ENCODE assay signal across 8 cellular contexts in the genomic region with DNA sequence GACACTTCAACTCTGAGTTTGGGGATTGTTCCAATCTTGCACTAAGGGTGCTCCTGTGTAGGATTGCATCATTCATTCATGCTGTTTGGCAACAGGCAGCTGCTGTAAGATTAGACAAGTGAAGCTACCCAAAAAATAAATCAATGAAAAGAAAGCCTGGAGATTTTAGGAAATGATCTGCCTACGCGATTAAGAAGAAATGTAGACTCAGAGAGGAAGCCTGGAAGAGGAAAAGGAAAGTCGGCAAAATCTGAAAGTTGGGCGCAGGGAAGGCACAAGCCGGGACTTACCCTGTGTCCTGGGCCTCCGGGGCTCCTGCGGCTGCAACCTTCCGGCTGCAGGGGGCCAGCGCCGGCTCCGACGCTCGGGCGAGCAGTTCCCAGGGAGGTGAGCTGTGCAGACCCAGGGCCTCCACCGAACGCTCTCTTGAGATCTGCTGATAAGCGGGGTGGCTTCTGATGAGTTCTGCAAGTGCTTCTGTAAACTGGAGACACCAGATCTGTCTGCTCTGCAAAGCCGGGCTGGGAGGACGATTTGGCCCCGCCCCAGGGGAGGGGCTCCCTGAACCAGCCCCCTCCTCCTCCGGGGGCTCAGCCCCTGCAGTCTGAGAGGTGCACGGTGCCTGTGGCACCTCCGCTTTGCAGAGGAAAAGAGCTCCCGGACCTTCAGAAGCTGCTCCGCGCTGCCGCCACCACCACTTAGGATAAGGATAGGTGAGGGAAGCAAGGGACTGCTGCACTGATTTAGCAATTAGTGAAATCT. TPM values are rescaled to one million over a fixed set of nuclear protein-coding genes. Genes with fewer than 3 reads are reported as not detected.
A peak's percentile ranks its signal among the peaks of the same experiment; 100 is the strongest.
DNase-seq lines count a peak whose midpoint lies in the region; ATAC-seq and TF ChIP-seq lines count a peak whose summit lies in the region.

No MANE protein-coding gene starts in this region.

- peaks cover 7% of the 10 kb centered on the region for H3K4me1 Mint-ChIP-seq in WTC11

- ATAC-seq in GM18867 (IDR thresholded peaks at IDR 0.05; ENCODE audit: unreplicated experiment) (peak; percentile 97), HG03066 (IDR thresholded peaks at IDR 0.05; ENCODE audit: low read depth, unreplicated experiment) (peak; percentile 92), WTC11 (peak; percentile 98)

- peak; percentile 56 for DNase-seq in AG08395 (ENCODE audit: low spot score)
- DNase-seq in NCI-H2171 treated with DMSO at 0.1 percent for 48 hours (lab: John Stamatoyannopoulos, UW) = peak; percentile 91
- DNase-seq in WTC11 (ENCODE audit: low spot score) = peak; percentile 92
- peak; percentile 62 for DNase-seq in central memory CD4-positive, alpha-beta T cell
- DNase-seq in kidney glomerular epithelial cell (lab: John Stamatoyannopoulos, UW) = peak; percentile 78
- DNase-seq in stimulated activated CD4-positive, alpha-beta T cell treated with anti-CD3 and anti-CD28 coated beads, Interleukin-1b, Interleukin-23, amount 100 ng/mL, for 4 hours (ENCODE audit: low read depth in 2 of 2) = peak; percentile 47 to 64

- H3K27me3 Mint-ChIP-seq in WTC11 (ENCODE audit: low read depth) = no peaks in the 10 kb centered on the region

- CTCF ChIA-PET in WTC11 (lab: Charles Lee) = interaction anchor here (0.6 to 2.4 kb wide), 14 partner anchors 9 to 393 kb away, joined by 3 to 11 read pairs (median 4); a partner anchor contains a TSS

- no peak for TF ChIP-seq CTCF in WTC11 (IDR thresholded peaks at IDR 0.05)

- peaks cover 26% of the 10 kb centered on the region for H3K36me3 Mint-ChIP-seq in WTC11

- POLR2A ChIA-PET in WTC11 (lab: Charles Lee) = interaction anchor here (0.5 to 3.3 kb wide), 12 partner anchors 10 to 252 kb away, joined by 3 to 49 read pairs (median 4); a partner anchor contains a TSS

- H3K9me3 Mint-ChIP-seq in WTC11 = no peaks in the 10 kb centered on the region

- peak overlapping the region; percentile 99 for H3K27ac Mint-ChIP-seq in WTC11

- peak overlapping the region; percentile 92 for H3K4me3 Mint-ChIP-seq in WTC11

TF ChIP-seq in WTC11, 78 proteins besides CTCF, POLR2A, EP300 and RAD21:
- TF ChIP-seq, protein P1, sequence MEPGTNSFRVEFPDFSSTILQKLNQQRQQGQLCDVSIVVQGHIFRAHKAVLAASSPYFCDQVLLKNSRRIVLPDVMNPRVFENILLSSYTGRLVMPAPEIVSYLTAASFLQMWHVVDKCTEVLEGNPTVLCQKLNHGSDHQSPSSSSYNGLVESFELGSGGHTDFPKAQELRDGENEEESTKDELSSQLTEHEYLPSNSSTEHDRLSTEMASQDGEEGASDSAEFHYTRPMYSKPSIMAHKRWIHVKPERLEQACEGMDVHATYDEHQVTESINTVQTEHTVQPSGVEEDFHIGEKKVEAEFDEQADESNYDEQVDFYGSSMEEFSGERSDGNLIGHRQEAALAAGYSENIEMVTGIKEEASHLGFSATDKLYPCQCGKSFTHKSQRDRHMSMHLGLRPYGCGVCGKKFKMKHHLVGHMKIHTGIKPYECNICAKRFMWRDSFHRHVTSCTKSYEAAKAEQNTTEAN (CRISPR knock-in tag; IDR thresholded peaks at IDR 0.05) = no peak
- TF ChIP-seq NR2C2 (CRISPR knock-in tag; IDR thresholded peaks at IDR 0.05) = no peak
- TF ChIP-seq, protein P2, sequence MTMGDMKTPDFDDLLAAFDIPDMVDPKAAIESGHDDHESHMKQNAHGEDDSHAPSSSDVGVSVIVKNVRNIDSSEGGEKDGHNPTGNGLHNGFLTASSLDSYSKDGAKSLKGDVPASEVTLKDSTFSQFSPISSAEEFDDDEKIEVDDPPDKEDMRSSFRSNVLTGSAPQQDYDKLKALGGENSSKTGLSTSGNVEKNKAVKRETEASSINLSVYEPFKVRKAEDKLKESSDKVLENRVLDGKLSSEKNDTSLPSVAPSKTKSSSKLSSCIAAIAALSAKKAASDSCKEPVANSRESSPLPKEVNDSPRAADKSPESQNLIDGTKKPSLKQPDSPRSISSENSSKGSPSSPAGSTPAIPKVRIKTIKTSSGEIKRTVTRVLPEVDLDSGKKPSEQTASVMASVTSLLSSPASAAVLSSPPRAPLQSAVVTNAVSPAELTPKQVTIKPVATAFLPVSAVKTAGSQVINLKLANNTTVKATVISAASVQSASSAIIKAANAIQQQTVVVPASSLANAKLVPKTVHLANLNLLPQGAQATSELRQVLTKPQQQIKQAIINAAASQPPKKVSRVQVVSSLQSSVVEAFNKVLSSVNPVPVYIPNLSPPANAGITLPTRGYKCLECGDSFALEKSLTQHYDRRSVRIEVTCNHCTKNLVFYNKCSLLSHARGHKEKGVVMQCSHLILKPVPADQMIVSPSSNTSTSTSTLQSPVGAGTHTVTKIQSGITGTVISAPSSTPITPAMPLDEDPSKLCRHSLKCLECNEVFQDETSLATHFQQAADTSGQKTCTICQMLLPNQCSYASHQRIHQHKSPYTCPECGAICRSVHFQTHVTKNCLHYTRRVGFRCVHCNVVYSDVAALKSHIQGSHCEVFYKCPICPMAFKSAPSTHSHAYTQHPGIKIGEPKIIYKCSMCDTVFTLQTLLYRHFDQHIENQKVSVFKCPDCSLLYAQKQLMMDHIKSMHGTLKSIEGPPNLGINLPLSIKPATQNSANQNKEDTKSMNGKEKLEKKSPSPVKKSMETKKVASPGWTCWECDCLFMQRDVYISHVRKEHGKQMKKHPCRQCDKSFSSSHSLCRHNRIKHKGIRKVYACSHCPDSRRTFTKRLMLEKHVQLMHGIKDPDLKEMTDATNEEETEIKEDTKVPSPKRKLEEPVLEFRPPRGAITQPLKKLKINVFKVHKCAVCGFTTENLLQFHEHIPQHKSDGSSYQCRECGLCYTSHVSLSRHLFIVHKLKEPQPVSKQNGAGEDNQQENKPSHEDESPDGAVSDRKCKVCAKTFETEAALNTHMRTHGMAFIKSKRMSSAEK (CRISPR knock-in tag; IDR thresholded peaks at IDR 0.05; ENCODE audit: borderline replicate concordance) = no peak
- no peak for TF ChIP-seq ETV6 (CRISPR knock-in tag; IDR thresholded peaks at IDR 0.05)
- TF ChIP-seq, protein P3, sequence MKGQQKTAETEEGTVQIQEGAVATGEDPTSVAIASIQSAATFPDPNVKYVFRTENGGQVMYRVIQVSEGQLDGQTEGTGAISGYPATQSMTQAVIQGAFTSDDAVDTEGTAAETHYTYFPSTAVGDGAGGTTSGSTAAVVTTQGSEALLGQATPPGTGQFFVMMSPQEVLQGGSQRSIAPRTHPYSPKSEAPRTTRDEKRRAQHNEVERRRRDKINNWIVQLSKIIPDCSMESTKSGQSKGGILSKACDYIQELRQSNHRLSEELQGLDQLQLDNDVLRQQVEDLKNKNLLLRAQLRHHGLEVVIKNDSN (CRISPR knock-in tag; IDR thresholded peaks at IDR 0.05) = no peak; the same call in 1 of the 2 replicates
- 0 out of 2 replicates have a peak, but pooled peaks have one; percentile 5 for TF ChIP-seq FOXK1 (CRISPR knock-in tag; IDR thresholded peaks at IDR 0.05)
- no peak for TF ChIP-seq TEAD4 (CRISPR knock-in tag; IDR thresholded peaks at IDR 0.05)
- no peak for TF ChIP-seq IRF2 (CRISPR knock-in tag; IDR thresholded peaks at IDR 0.05; ENCODE audit: borderline replicate concordance, low read depth)
- TF ChIP-seq FOXP1 (CRISPR knock-in tag; IDR thresholded peaks at IDR 0.05; ENCODE audit: borderline replicate concordance) = 0 out of 2 replicates have a peak, but pooled peaks have one; percentile 22
- TF ChIP-seq NFYB (CRISPR knock-in tag; conservative IDR thresholded peaks at IDR 0.05; ENCODE audit: low read depth) = no peak
- TF ChIP-seq SP1 (CRISPR knock-in tag; conservative IDR thresholded peaks at IDR 0.05) = peak; percentile 47; the same call in 1 of the 2 replicates
- TF ChIP-seq ZNF317 (CRISPR knock-in tag; IDR thresholded peaks at IDR 0.05; ENCODE audit: borderline replicate concordance, low read depth) = peak; percentile 17; the same call in 1 of the 2 replicates
- TF ChIP-seq NR1H2 (CRISPR knock-in tag; IDR thresholded peaks at IDR 0.05) = no peak
- TF ChIP-seq GABPB1 (CRISPR knock-in tag; IDR thresholded peaks at IDR 0.05) = peak; percentile 88

RNA-seq across cellular contexts. Expression of a gene that starts 17.4 kb away (rescaled TPM):
- total RNA-seq in WTC11 (2021) = 43.7 to 49.3 TPM (median 49.2 TPM) in 3 replicates

RNA-seq across cellular contexts. Expression of a gene that starts 17.7 kb away (rescaled TPM):
- 208 to 246 TPM (median 209 TPM) in 3 replicates for total RNA-seq in WTC11 (2021)

RNA-seq across cellular contexts. Expression of a gene that starts 30.2 kb away (rescaled TPM):
- total RNA-seq in WTC11 (2021) = 99.6 to 105 TPM (median 99.6 TPM) in 3 replicates

RNA-seq across cellular contexts. Expression of a gene that starts 58.9 kb away (rescaled TPM):
- not detected in 3 replicates for total RNA-seq in WTC11 (2021)

Comparison
In these comparisons a context has a peak if more than half of its experiments do, and no peak if none do; other contexts are left out.
1. Peak in every context shown above with its lines: DNase-seq and ATAC-seq.